25 cellular contexts compared by ENCODE assay signal in the genomic region with DNA sequence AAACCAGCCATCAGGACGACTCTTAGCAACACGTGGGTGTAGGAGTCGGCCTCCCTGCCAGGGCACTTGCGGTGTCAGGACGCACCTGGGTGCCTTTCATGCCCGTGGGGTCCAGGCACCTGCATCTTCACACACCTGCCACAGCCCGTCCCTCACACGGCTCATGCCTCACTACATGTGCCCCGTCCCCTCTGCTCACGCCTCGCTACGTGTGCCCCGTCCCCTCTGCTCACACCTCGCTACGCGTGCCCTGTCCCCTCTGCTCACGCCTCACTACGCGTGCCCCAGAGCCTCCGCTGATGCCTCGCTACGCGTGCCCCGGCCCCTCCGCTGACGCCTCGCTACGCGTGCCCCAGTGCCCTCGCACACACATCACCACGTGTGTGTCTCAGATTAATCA. TPM values are rescaled to one million over a fixed set of nuclear protein-coding genes. Genes with fewer than 3 reads are reported as not detected.
DNase-seq lines count a peak whose midpoint lies in the region; ATAC-seq, FAIRE-seq and TF ChIP-seq lines count a peak whose summit lies in the region.
"Had no signal": no experiment of that assay in that cellular context is flagged by ENCODE, and none has a peak within 500 bp of the region (broad histone marks: within the 10 kb centered on the region; RNA-seq: fewer than 3 reads in every experiment).

No MANE protein-coding gene starts in this region.

- H3K27me3 Mint-ChIP-seq in CD4-positive, alpha-beta T cell = no peaks in the 10 kb centered on the region

- H3K9me3 ChIP-seq in RWPE2 (ENCODE audit: severe bottlenecking) (no peaks in the 10 kb centered on the region), GM12878 (replicated peaks; ENCODE audit: control insufficient read depth, insufficient read depth, low read length) (no peaks in the 10 kb centered on the region), right lobe of liver (no peaks in the 10 kb centered on the region), sigmoid colon (no peaks in the 10 kb centered on the region)
- no peaks in the 10 kb centered on the region for H3K9me3 ChIP-seq in CD4-positive, alpha-beta T cell (ENCODE audit: control insufficient read depth, low read length)
- H3K9me3 ChIP-seq: BLaER1 had no signal

- TF ChIP-seq CTCF in RWPE2 (IDR thresholded peaks at IDR 0.05; ENCODE audit: poor library complexity, severe bottlenecking) (no peak), GM12878 (IDR thresholded peaks at IDR 0.05 in 2 of 3, conservative IDR thresholded peaks at IDR 0.05 in 1 of 3; ENCODE audit: control insufficient read depth in 2 of 3, extremely low read depth in 1 of 3, insufficient read depth in 1 of 3, low read depth in 3 of 3, low read length in 3 of 3) (no peak), right lobe of liver (IDR thresholded peaks at IDR 0.05) (no peak), sigmoid colon (IDR thresholded peaks at IDR 0.05) (no peak)
- no peak for TF ChIP-seq CTCF in CD4-positive, alpha-beta T cell (IDR thresholded peaks at IDR 0.05)

- no peaks in the 10 kb centered on the region for H3K79me2 ChIP-seq in GM12878 (ENCODE audit: control insufficient read depth, insufficient read depth, low read length)

- ATAC-seq in RWPE2 (ENCODE audit: low read depth) (no peak), GM12878 (no peak), right lobe of liver (no peak), GM19328 (IDR thresholded peaks at IDR 0.05; ENCODE audit: unreplicated experiment) (no peak)
- ATAC-seq in CD4-positive, alpha-beta T cell (ENCODE audit: poor library complexity) = no peak
- ATAC-seq: CD8-positive, alpha-beta T cell had no signal

- H3K36me3 Mint-ChIP-seq in CD4-positive, alpha-beta T cell (ENCODE audit: low read depth) = peaks cover 26% of the 10 kb centered on the region

- H2AFZ ChIP-seq in GM12878 (ENCODE audit: control insufficient read depth, low read depth, low read length) = no peak overlapping the region

- POLR2A ChIA-PET in GM12878 (lab: Charles Lee) = interaction anchor here (0.8 kb wide), 1 partner anchor 134 kb away, joined by 9 read pairs; no protein-coding TSS in a partner anchor
- POLR2A ChIA-PET in CD4-positive, alpha-beta T cell (lab: Charles Lee) = no interaction called here

- TF ChIP-seq POLR2A in GM12878 (IDR thresholded peaks at IDR 0.05; ENCODE audit: low read depth, low read length) (no peak), right lobe of liver (IDR thresholded peaks at IDR 0.05) (no peak), sigmoid colon (IDR thresholded peaks at IDR 0.05) (no peak)

- no peaks in the 10 kb centered on the region for H3K4me1 ChIP-seq in RWPE2 (ENCODE audit: insufficient read depth, poor library complexity, severe bottlenecking)
- H3K4me1 ChIP-seq in GM12878 (ENCODE audit: control insufficient read depth, insufficient read depth, low read length) = no peaks in the 10 kb centered on the region
- no peaks in the 10 kb centered on the region for H3K4me1 ChIP-seq in right lobe of liver
- peaks cover 0 to 20% (median 17%) of the 10 kb centered on the region in 4 donors for H3K4me1 ChIP-seq in sigmoid colon

- no peak overlapping the region for H3K4me2 ChIP-seq in GM12878 (ENCODE audit: control insufficient read depth, insufficient read depth)
- H3K4me2 ChIP-seq: BLaER1 had no signal

- H3K27me3 ChIP-seq in RWPE2 (ENCODE audit: insufficient read depth, poor library complexity, severe bottlenecking) (peaks cover 16% of the 10 kb centered on the region), GM12878 (replicated peaks in 1 of 2; ENCODE audit: control insufficient read depth in 2 of 2, insufficient read depth in 2 of 2, low read length in 1 of 2) (no peaks in the 10 kb centered on the region), right lobe of liver (no peaks in the 10 kb centered on the region), sigmoid colon (peaks cover 3 to 61% (median 19%) of the 10 kb centered on the region in 3 donors)
- no peaks in the 10 kb centered on the region for H3K27me3 ChIP-seq in CD4-positive, alpha-beta T cell (ENCODE audit: control insufficient read depth, insufficient read depth, low read length)
- H3K27me3 ChIP-seq: BLaER1 had no signal

- SMC1A ChIA-PET in GM12878 (lab: Charles Lee; ENCODE audit: uncharacterized antibody, unreplicated experiment) = no interaction called here

- no peak overlapping the region for H3K9ac ChIP-seq in GM12878 (ENCODE audit: control insufficient read depth, insufficient read depth, low read length)
- H3K9ac ChIP-seq: BLaER1 had no signal

- RAD21 ChIA-PET in GM12878 (lab: Charles Lee; ENCODE audit: unreplicated experiment) = no interaction called here

- CTCF ChIA-PET in GM12878 (lab: Yijun Ruan, JAX) = no interaction called here
- CTCF ChIA-PET in CD4-positive, alpha-beta T cell (lab: Charles Lee) = no interaction called here

- no TSS peak for BruUV-seq in GM12878 (replicated peaks; lab: Mats Ljungman, UMichigan)

- H3K4me3 Mint-ChIP-seq in CD4-positive, alpha-beta T cell = no peak overlapping the region
- H3K4me3 Mint-ChIP-seq: CD8-positive, alpha-beta T cell had no signal

- DNase-seq in RWPE2 (ENCODE audit: low spot score) (peak; percentile 38), GM12878 (ENCODE audit: low read depth, low spot score) (no peak), right lobe of liver (peak in 2 of 3 donors; percentile 11 to 21), sigmoid colon (peak; percentile 22)
- DNase-seq in activated CD4-positive, alpha-beta T cell treated with anti-CD3 and anti-CD28 coated beads for 48 hours = no peak
- DNase-seq in CD4-positive, alpha-beta T cell = no peak
- DNase-seq: Calu3; CD8-positive, alpha-beta T cell; DMS53; IMR-90; NCI-H187; NCI-H2107; NCI-H2227 treated with DMSO at 0.1 percent for 48 hours; NCI-H510A treated with DMSO at 0.1 percent for 48 hours; NCI-H82; OCI-M1; SIG-M5 had no signal

- H3K36me3 ChIP-seq in RWPE2 (ENCODE audit: low read depth) = no peaks in the 10 kb centered on the region
- no peaks in the 10 kb centered on the region for H3K36me3 ChIP-seq in GM12878 (ENCODE audit: control insufficient read depth in 2 of 2, insufficient read depth in 2 of 2, low read length in 1 of 2)
- H3K36me3 ChIP-seq in right lobe of liver = no peaks in the 10 kb centered on the region
- no peaks in the 10 kb centered on the region for H3K36me3 ChIP-seq in sigmoid colon
- H3K36me3 ChIP-seq: BLaER1 had no signal

- TF ChIP-seq EP300 in GM12878 (IDR thresholded peaks at IDR 0.05; ENCODE audit: borderline replicate concordance in 1 of 2, control insufficient read depth in 1 of 2, low read depth in 2 of 2, low read length in 2 of 2) (no peak), sigmoid colon (IDR thresholded peaks at IDR 0.05) (no peak)

- FAIRE-seq in GM12878 (lab: Jason Lieb, UNC) = no peak
- FAIRE-seq: GM12892, GM18507, H54 had no signal

- H3K27ac ChIP-seq in RWPE2 (ENCODE audit: poor library complexity, severe bottlenecking) = no peak overlapping the region
- H3K27ac ChIP-seq in GM12878 (ENCODE audit: control insufficient read depth, insufficient read depth) = no peak overlapping the region
- no peak overlapping the region for H3K27ac ChIP-seq in right lobe of liver
- no peak overlapping the region for H3K27ac ChIP-seq in sigmoid colon
- no peak overlapping the region for H3K27ac ChIP-seq in CD4-positive, alpha-beta T cell (ENCODE audit: low read depth, low read length)
- H3K27ac ChIP-seq: BLaER1, HL-60 had no signal

- WGBS in GM12878 (ENCODE audit: insufficient coverage, insufficient replicate concordance, low lambda C conversion rate, missing lambda C conversion rate) = 77% methylated on average over 27 of the region's 31 CpGs
- WGBS in right lobe of liver (ENCODE audit: insufficient coverage, low coverage, low lambda C conversion rate, missing lambda C conversion rate) = 87% methylated on average over 24 of the region's 31 CpGs
- WGBS in sigmoid colon, 2 donors = 94 to 96% methylated on average over 31 of the region's 31 CpGs

- no peak overlapping the region for H3K4me3 ChIP-seq in RWPE2 (ENCODE audit: severe bottlenecking)
- H3K4me3 ChIP-seq in GM12878 = no peak overlapping the region
- H3K4me3 ChIP-seq in right lobe of liver = no peak overlapping the region
- H3K4me3 ChIP-seq in sigmoid colon = no peak overlapping the region
- H3K4me3 ChIP-seq: BLaER1 had no signal

- H4K20me1 ChIP-seq in GM12878 (ENCODE audit: control insufficient read depth, insufficient read depth) = no peaks in the 10 kb centered on the region
- H4K20me1 ChIP-seq: BLaER1 had no signal

- intact Hi-C loops in GM12878 (cut with micrococcal nuclease; ENCODE audit: unreplicated experiment) = no loop called here
- intact Hi-C loops in right lobe of liver (cut with DNase I) = loop anchor here in 1 of 2 donors (10.0 kb wide), 1 partner anchor 47 kb away; no protein-coding TSS in a partner anchor
- intact Hi-C loops in sigmoid colon (cut with DNase I) = no loop called here
- intact Hi-C loops in CD4-positive, alpha-beta T cell (cut with DNase I, micrococcal nuclease) = no loop called here

- no peak for TF ChIP-seq RAD21 in GM12878 (IDR thresholded peaks at IDR 0.05; ENCODE audit: insufficient read depth, low read depth, low read length)

- in situ Hi-C loops in GM12878 (cut with MboI) = no loop called here

- no peak overlapping the region for H3K27ac Mint-ChIP-seq in CD4-positive, alpha-beta T cell
- H3K27ac Mint-ChIP-seq: CD8-positive, alpha-beta T cell had no signal

- H3K4me1 Mint-ChIP-seq in CD4-positive, alpha-beta T cell (ENCODE audit: low read depth) = no peaks in the 10 kb centered on the region

- H3K9me3 Mint-ChIP-seq in CD4-positive, alpha-beta T cell = no peaks in the 10 kb centered on the region
- H3K9me3 Mint-ChIP-seq: CD8-positive, alpha-beta T cell had no signal

RNA-seq across cellular contexts. Expression of a gene that starts 58.0 kb away (rescaled TPM):
- not detected in 2 replicates for total RNA-seq in GM12878 (2013; cell fraction: nucleolus; rRNA removed)
- not detected in 2 replicates for total RNA-seq in GM12878 (2014; rRNA removed)
- total RNA-seq in GM12878 (2014; rRNA removed; fragmentation: Illumina TruSeq; extraction: Trizol) = not detected in 2 replicates
- not detected in 2 replicates for total RNA-seq in GM12878 (2021)
- not detected for polyA plus RNA-seq in GM12878 (2011; ENCODE audit: low read depth)
- polyA plus RNA-seq in GM12878 (2011; rRNA removed) = not detected in 2 replicates
- not detected in 2 replicates for polyA plus RNA-seq in GM12878 (2011; cell fraction: cytosol; rRNA removed)
- not detected in 2 replicates for polyA plus RNA-seq in GM12878 (2011; cell fraction: nucleus; rRNA removed)
- polyA plus RNA-seq in GM12878 (2012) = not detected in 2 replicates
- not detected in 2 replicates for polyA plus RNA-seq in GM12878 (2014; fragmentation: Illumina TruSeq; extraction: Trizol)
- polyA plus RNA-seq in GM12878 (2014; fragmentation: Nextera tagmentation; extraction: Ambion mirVana) = not detected
- polyA plus RNA-seq in GM12878 (2014; rRNA removed) = not detected in 2 replicates
- polyA plus RNA-seq in GM12878 (2016; fragmentation: Nextera tagmentation; extraction: Ambion mirVana) = not detected
- not detected in 2 replicates for polyA minus RNA-seq in GM12878 (2011; rRNA and poly(A)+ RNA removed)
- polyA minus RNA-seq in GM12878 (2011; cell fraction: cytosol; rRNA and poly(A)+ RNA removed) = not detected in 2 replicates
- polyA minus RNA-seq in GM12878 (2011; cell fraction: nucleus; rRNA and poly(A)+ RNA removed) = not detected in 2 replicates
- total RNA-seq in right lobe of liver = 100 to 1,000 TPM in 2 of 6 experiments, 10 to 100 TPM in 4; 42.9 to 147 (median 84.2) TPM
- not detected for total RNA-seq in sigmoid colon
- under 1 TPM in 1 of 3 donors, not detected in 2; 0.36 TPM for polyA plus RNA-seq in sigmoid colon
- not detected for total RNA-seq in CD4-positive, alpha-beta T cell
- total RNA-seq: A673; Calu3; CD8-positive, alpha-beta T cell; M059J had no signal

Comparison
In these comparisons a context has a peak if more than half of its experiments do, and no peak if none do; other contexts are left out.
1. DNase-seq: peak in RWPE2 (single experiment), right lobe of liver (2 of 3) and sigmoid colon (single experiment); none in GM12878 (single experiment), activated CD4-positive, alpha-beta T cell treated with anti-CD3 and anti-CD28 coated beads for 48 hours (single experiment) and CD4-positive, alpha-beta T cell (0 of 10).
2. RNA of a gene that starts 58.0 kb away (total RNA-seq): 42.9 to 147 TPM in right lobe of liver; not detected in GM12878, not detected in sigmoid colon and not detected in CD4-positive, alpha-beta T cell; every median in the first group is over 10 times any median in the second.